In genomic region chr1:216388558-216388957, GRCh38 we compare ENCODE assay signal across 1 cellular context.
TF ChIP-seq lines count a peak whose summit lies in the region.

No MANE protein-coding gene starts in this region.

TF ChIP-seq in GM23338, 12 proteins besides CTCF, POLR2A, EP300 and RAD21 (continued from another document):
- TF ChIP-seq NANOG (IDR thresholded peaks at IDR 0.05; ENCODE audit: borderline replicate concordance) (peak; percentile 45; the same call in 1 of the 2 replicates), CREB1 (CRISPR knock-in tag; IDR thresholded peaks at IDR 0.05; ENCODE audit: low read depth) (0 out of 2 replicates have a peak, but pooled peaks have one; percentile 20), ZNF331 (CRISPR knock-in tag; IDR thresholded peaks at IDR 0.05; ENCODE audit: low read depth) (no peak), ZNF114 (CRISPR knock-in tag; IDR thresholded peaks at IDR 0.05) (no peak), ZNF462 (CRISPR knock-in tag; IDR thresholded peaks at IDR 0.05) (peak; percentile 90), JUNB (IDR thresholded peaks at IDR 0.05; ENCODE audit: unreplicated experiment) (no peak), STAT1 (IDR thresholded peaks at IDR 0.05; ENCODE audit: unreplicated experiment) (no peak), ETS1 (IDR thresholded peaks at IDR 0.05) (no peak)
